ENCODE assay signal across 2 cellular contexts in the genomic region with DNA sequence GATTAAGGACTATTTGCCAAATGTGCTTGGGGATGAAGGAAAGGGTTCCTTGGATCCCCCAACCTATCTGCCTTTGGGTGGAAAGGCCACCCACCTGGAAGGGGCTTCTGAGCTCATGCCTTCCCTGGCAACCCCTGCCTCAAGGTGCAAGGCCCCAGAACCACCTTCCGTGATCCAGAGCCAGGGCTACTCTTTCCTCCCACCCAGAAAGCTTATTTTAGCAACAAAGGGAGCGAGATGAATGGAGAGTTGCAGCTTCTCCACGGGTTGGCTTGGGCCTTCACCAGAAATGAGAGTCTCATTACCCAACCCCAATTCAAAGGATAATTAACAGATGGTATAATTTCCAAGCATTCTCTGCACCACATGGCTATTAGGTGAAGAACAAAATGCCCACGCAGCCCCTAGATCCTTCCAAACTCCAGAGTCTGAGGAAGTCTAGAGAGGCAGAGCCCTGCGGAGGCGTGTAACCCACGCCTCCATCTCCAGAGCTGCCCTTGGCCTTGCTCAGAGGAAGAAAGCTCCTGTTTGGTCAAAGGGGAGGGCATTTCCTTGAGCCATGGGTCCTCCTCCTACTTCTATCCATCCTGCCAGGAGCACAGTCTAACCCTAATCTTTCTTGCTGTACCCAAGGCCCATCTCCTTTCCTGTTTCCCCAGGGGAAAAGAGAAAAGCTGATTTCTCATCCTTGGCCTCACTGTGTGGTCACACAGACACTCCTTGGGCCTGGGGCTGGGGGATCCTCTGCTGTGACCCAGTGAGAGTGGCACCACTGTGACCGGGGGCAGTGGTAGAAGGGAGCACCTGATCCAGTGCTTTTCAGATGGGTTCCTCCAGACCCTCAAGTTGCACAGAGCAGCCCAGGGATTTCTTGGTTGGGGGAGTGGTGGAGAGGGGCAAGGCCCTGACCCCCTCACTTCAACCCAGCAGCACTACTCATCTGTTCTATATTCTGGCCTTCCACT.
TF ChIP-seq lines count a peak whose summit lies in the region.

No MANE protein-coding gene starts in this region.

TF ChIP-seq in SK-N-SH treated with all-trans-retinoic acid at 6 μM for 48 hours, 23 proteins besides CTCF, POLR2A, EP300 and RAD21 (continued from another document):
- TF ChIP-seq, protein P1, sequence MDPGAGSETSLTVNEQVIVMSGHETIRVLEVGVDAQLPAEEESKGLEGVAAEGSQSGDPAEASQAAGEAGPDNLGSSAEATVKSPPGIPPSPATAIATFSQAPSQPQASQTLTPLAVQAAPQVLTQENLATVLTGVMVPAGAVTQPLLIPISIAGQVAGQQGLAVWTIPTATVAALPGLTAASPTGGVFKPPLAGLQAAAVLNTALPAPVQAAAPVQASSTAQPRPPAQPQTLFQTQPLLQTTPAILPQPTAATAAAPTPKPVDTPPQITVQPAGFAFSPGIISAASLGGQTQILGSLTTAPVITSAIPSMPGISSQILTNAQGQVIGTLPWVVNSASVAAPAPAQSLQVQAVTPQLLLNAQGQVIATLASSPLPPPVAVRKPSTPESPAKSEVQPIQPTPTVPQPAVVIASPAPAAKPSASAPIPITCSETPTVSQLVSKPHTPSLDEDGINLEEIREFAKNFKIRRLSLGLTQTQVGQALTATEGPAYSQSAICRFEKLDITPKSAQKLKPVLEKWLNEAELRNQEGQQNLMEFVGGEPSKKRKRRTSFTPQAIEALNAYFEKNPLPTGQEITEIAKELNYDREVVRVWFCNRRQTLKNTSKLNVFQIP (CRISPR knock-in tag; IDR thresholded peaks at IDR 0.05; ENCODE audit: borderline replicate concordance, low read depth) = no peak
- no peak for TF ChIP-seq TCF4 (CRISPR knock-in tag; IDR thresholded peaks at IDR 0.05; ENCODE audit: borderline replicate concordance)
TF ChIP-seq in SK-N-SH treated with all-trans-retinoic acid at 6 μM for 48 hours: peak in this region for 0.

TF ChIP-seq in HEK293T, 16 proteins besides CTCF, POLR2A, EP300 and RAD21 (continued from another document):
- TF ChIP-seq SP1 (IDR thresholded peaks at IDR 0.05) (no peak), L3MBTL2 (conservative IDR thresholded peaks at IDR 0.05) (no peak)
